ENCODE assay signal across 20 cellular contexts in genomic region chr11:1047576-1048156, GRCh38. TPM values are rescaled to one million over a fixed set of nuclear protein-coding genes. Genes with fewer than 3 reads are reported as not detected.
DNase-seq lines count a peak whose midpoint lies in the region; ATAC-seq, FAIRE-seq and TF ChIP-seq lines count a peak whose summit lies in the region.
"Had no signal": no experiment of that assay in that cellular context is flagged by ENCODE, and none has a peak within 500 bp of the region (broad histone marks: within the 10 kb centered on the region; RNA-seq: fewer than 3 reads in every experiment).

No MANE protein-coding gene starts in this region.

- no peak for TF ChIP-seq RAD21 in Ishikawa (IDR thresholded peaks at IDR 0.05; ENCODE audit: low read depth)

- H3K4me1 ChIP-seq in kidney (ENCODE audit: control insufficient read depth in 1 of 2, insufficient read depth in 1 of 2, low read depth in 1 of 2, low read length in 2 of 2) (peaks cover 0 to 8% of the 10 kb centered on the region in 2 donors), ovary (ENCODE audit: insufficient read depth) (no peaks in the 10 kb centered on the region)

- H3K36me3 ChIP-seq in kidney (ENCODE audit: control insufficient read depth in 1 of 2, insufficient read depth in 2 of 2, low read length in 2 of 2) (no peaks in the 10 kb centered on the region), ovary (no peaks in the 10 kb centered on the region)
- H3K36me3 ChIP-seq: MG63 had no signal

- H3K27me3 Mint-ChIP-seq in activated T-cell treated with anti-CD3 and anti-CD28 coated beads, Interleukin-2, amount 50 U/mL, for 24 hours: peaks cover 19% of the 10 kb centered on the region
- peaks cover 7 to 24% of the 10 kb centered on the region in 2 donors for H3K27me3 Mint-ChIP-seq in T-cell

- H3K4me3 ChIP-seq in kidney (ENCODE audit: low read length in 2 of 2): no peak overlapping the region
- no peak overlapping the region for H3K4me3 ChIP-seq in ovary
- H3K4me3 ChIP-seq: MG63 had no signal

- no peak for ATAC-seq in T-cell (replicated peaks in 1 of 4)
- ATAC-seq in HG03139 (IDR thresholded peaks at IDR 0.05; ENCODE audit: unreplicated experiment): no peak
- ATAC-seq in HG02798 (IDR thresholded peaks at IDR 0.05; ENCODE audit: poor library complexity, unreplicated experiment): no peak
- ATAC-seq: Right ventricle myocardium inferior had no signal

- TF ChIP-seq CTCF in kidney (IDR thresholded peaks at IDR 0.05; ENCODE audit: borderline replicate concordance, extremely low read depth, insufficient read depth) (no peak), ovary (IDR thresholded peaks at IDR 0.05) (no peak)

- TF ChIP-seq POLR2A in ovary (IDR thresholded peaks at IDR 0.05): no peak

- H3K4me3 Mint-ChIP-seq in activated T-cell treated with anti-CD3 and anti-CD28 coated beads, Interleukin-2, amount 50 U/mL, for 24 hours: no peak overlapping the region
- H3K4me3 Mint-ChIP-seq in T-cell: no peak overlapping the region

- peak; percentile 19 for DNase-seq in activated T-cell treated with anti-CD3 and anti-CD28 coated beads, Interleukin-2, amount 50 U/mL, for 24 hours
- DNase-seq in activated T-cell treated with anti-CD3 and anti-CD28 coated beads, Interleukin-2, amount 50 U/mL, for 48 hours: no peak
- DNase-seq in kidney: peak; percentile 48
- peak in 3 of 5 donors; percentile 2 to 7 (median 4) for DNase-seq in ovary
- no peak for DNase-seq in T-cell
- DNase-seq: 8988T, C1 segment of cervical spinal cord, DMS 273 treated with DMSO at 0.1 percent for 48 hours, GOT3, Karpas-422, MG63, NCI-H1092, NCI-H146, NCI-H2081, NCI-H510A, NCI-H82 had no signal

- no peaks in the 10 kb centered on the region for H3K9me3 Mint-ChIP-seq in activated T-cell treated with anti-CD3 and anti-CD28 coated beads, Interleukin-2, amount 50 U/mL, for 24 hours
- no peaks in the 10 kb centered on the region for H3K9me3 Mint-ChIP-seq in T-cell

- WGBS in ovary, 3 donors: 52 to 64% (median 56%) methylated on average over 22 of the region's 22 CpGs

- intact Hi-C loops in kidney (cut with DNase I): loop anchor here (10.0 kb wide), 1 partner anchor 193 kb away; no protein-coding TSS in a partner anchor
- intact Hi-C loops in ovary (cut with DNase I): loop anchor here in 1 of 4 donors (5.0 kb wide), 1 partner anchor 190 kb away; no protein-coding TSS in a partner anchor

- H3K27me3 ChIP-seq in ovary: no peaks in the 10 kb centered on the region

- CTCF ChIA-PET in T-cell (lab: Charles Lee): no interaction called here

- no peak overlapping the region for H3K27ac Mint-ChIP-seq in activated T-cell treated with anti-CD3 and anti-CD28 coated beads, Interleukin-2, amount 50 U/mL, for 24 hours
- no peak overlapping the region for H3K27ac Mint-ChIP-seq in T-cell

- H3K9me3 ChIP-seq in kidney (ENCODE audit: control insufficient read depth in 1 of 2, low read length in 2 of 2): peaks cover 0 to 5% of the 10 kb centered on the region in 2 donors
- H3K9me3 ChIP-seq in ovary: no peaks in the 10 kb centered on the region

- H3K9ac ChIP-seq in kidney (ENCODE audit: low read length in 2 of 2): no peak overlapping the region

- no peak for FAIRE-seq in kidney (lab: Jason Lieb, UNC)

- no peaks in the 10 kb centered on the region for H3K36me3 Mint-ChIP-seq in activated T-cell treated with anti-CD3 and anti-CD28 coated beads, Interleukin-2, amount 50 U/mL, for 24 hours (ENCODE audit: low read depth)
- no peaks in the 10 kb centered on the region for H3K36me3 Mint-ChIP-seq in T-cell

- peaks cover 2% of the 10 kb centered on the region for H3K4me1 Mint-ChIP-seq in activated T-cell treated with anti-CD3 and anti-CD28 coated beads, Interleukin-2, amount 50 U/mL, for 24 hours (ENCODE audit: low read depth)
- H3K4me1 Mint-ChIP-seq in T-cell: peaks cover 0 to 4% (median 2%) of the 10 kb centered on the region in 3 donors

- POLR2A ChIA-PET in T-cell (lab: Charles Lee): no interaction called here

- no peak overlapping the region for H3K27ac ChIP-seq in kidney (ENCODE audit: low read depth in 2 of 2, low read length in 2 of 2)
- no peak overlapping the region for H3K27ac ChIP-seq in ovary

- no peak for TF ChIP-seq EP300 in Ishikawa (IDR thresholded peaks at IDR 0.05; ENCODE audit: borderline replicate concordance)
- TF ChIP-seq EP300 in ovary (IDR thresholded peaks at IDR 0.05): no peak

TF ChIP-seq in Ishikawa, 13 proteins besides CTCF, POLR2A, EP300 and RAD21:
- TF ChIP-seq, protein P1, sequence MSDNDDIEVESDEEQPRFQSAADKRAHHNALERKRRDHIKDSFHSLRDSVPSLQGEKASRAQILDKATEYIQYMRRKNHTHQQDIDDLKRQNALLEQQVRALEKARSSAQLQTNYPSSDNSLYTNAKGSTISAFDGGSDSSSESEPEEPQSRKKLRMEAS (IDR thresholded peaks at IDR 0.05): peak; percentile 60
- TF ChIP-seq YY1 (IDR thresholded peaks at IDR 0.05; ENCODE audit: low read depth) (no peak), TAF1 (IDR thresholded peaks at IDR 0.05; ENCODE audit: low read depth) (no peak), EGR1 (IDR thresholded peaks at IDR 0.05) (no peak)
TF ChIP-seq in Ishikawa: peak in this region for 1.

RNA-seq across cellular contexts. Expression of gene MUC6, which starts 11.1 kb away (rescaled TPM):
- total RNA-seq in kidney (3.0 TPM), ovary (1 to 10 TPM in 1 of 7 donors, under 1 TPM in 5, not detected in 1; 0.23 to 7.2 (median 0.41) TPM), T-cell (under 1 TPM in 3 of 5 donors, not detected in 2; 0.09 to 0.30 (median 0.23) TPM)
- polyA plus RNA-seq in kidney (ENCODE audit: insufficient read depth, low read depth, low replicate concordance) (1.1 TPM), ovary (under 1 TPM; 0.02 to 0.06 TPM)
- total RNA-seq: Right ventricle myocardium inferior had no signal

RNA-seq across cellular contexts. Expression of gene MUC2, which starts 27.0 kb away (rescaled TPM):
- total RNA-seq in kidney: not detected
- not detected for polyA plus RNA-seq in kidney (ENCODE audit: insufficient read depth, low read depth, low replicate concordance)
- 1 to 10 TPM in 1 of 7 donors, under 1 TPM in 3, not detected in 3; 0.02 to 3.3 (median 0.27) TPM for total RNA-seq in ovary
- under 1 TPM in 1 of 2 donors, not detected in 1; 0.02 TPM for polyA plus RNA-seq in ovary
- 1 to 10 TPM in 1 of 5 donors, under 1 TPM in 2, not detected in 2; 0.12 to 1.4 (median 0.53) TPM for total RNA-seq in T-cell
- total RNA-seq: Right ventricle myocardium inferior had no signal

Comparison
In these comparisons a context has a peak if more than half of its experiments do, and no peak if none do; other contexts are left out.
1. DNase-seq: peak in activated T-cell treated with anti-CD3 and anti-CD28 coated beads, Interleukin-2, amount 50 U/mL, for 24 hours (single experiment), kidney (single experiment) and ovary (3 of 5); none in activated T-cell treated with anti-CD3 and anti-CD28 coated beads, Interleukin-2, amount 50 U/mL, for 48 hours (0 of 2) and T-cell (0 of 34).